In the genomic region with DNA sequence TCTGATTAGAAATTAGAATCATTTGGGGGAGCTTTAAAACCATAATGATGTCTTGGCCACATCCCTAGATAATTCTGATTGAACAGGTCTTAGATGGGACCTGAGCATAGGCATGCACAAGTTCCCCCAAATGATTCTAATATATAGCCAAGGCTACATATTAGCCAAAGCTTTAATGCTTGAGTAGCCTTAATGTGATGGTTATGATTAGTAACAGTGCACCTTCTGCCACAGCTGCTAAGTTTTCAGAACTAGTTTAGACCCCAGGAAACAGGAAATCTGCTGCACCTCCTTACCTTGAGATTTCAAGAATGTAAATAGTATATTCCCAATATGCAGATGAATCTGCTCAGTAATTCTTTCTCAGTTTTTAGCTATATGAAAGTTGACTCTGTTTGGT, we compare ENCODE assay signal across 26 cellular contexts.
A peak's percentile ranks its signal among the peaks of the same experiment; 100 is the strongest.
DNase-seq lines count a peak whose midpoint lies in the region; ATAC-seq and TF ChIP-seq lines count a peak whose summit lies in the region.
"Had no signal": no experiment of that assay in that cellular context is flagged by ENCODE, and none has a peak within 500 bp of the region (broad histone marks: within the 10 kb centered on the region; RNA-seq: fewer than 3 reads in every experiment).

No MANE protein-coding gene starts in this region.

- intact Hi-C loops in tibial artery (cut with DNase I; ENCODE audit: low total_unique reads) (no loop called here), thyroid gland (cut with DNase I) (no loop called here)

- H3K27me3 Mint-ChIP-seq in mesothelial cell of epicardium (ENCODE audit: low read depth), result no peaks in the 10 kb centered on the region
- H3K27me3 Mint-ChIP-seq: activated CD4-positive, alpha-beta memory T cell treated with anti-CD3 and anti-CD28 coated beads, Interleukin-2, amount 10 ng/mL, durations not matched to agents 7 days and 5 days; activated naive CD4-positive, alpha-beta T cell treated with anti-CD3 and anti-CD28 coated beads, Interleukin-2, amount 50 U/mL, for 24 hours; activated T-cell treated with anti-CD3 and anti-CD28 coated beads, Interleukin-2, amount 50 U/mL, for 24 hours; naive B cell had no signal

- TF ChIP-seq CTCF in mesothelial cell of epicardium (IDR thresholded peaks at IDR 0.05; ENCODE audit: unreplicated experiment), result no peak
- no peak for TF ChIP-seq CTCF in tibial artery (IDR thresholded peaks at IDR 0.05)
- no peak for TF ChIP-seq CTCF in thyroid gland (IDR thresholded peaks at IDR 0.05)

- H3K4me3 Mint-ChIP-seq in mesothelial cell of epicardium, result no peak overlapping the region
- H3K4me3 Mint-ChIP-seq: activated CD4-positive, alpha-beta memory T cell treated with anti-CD3 and anti-CD28 coated beads, Interleukin-2, amount 10 ng/mL, durations not matched to agents 7 days and 5 days; activated naive CD4-positive, alpha-beta T cell treated with anti-CD3 and anti-CD28 coated beads, Interleukin-2, amount 50 U/mL, for 24 hours; activated T-cell treated with anti-CD3 and anti-CD28 coated beads, Interleukin-2, amount 50 U/mL, for 24 hours; endodermal cell; HFFc6; naive B cell had no signal

- peak overlapping the region; percentile 21 for H3K27ac Mint-ChIP-seq in mesothelial cell of epicardium
- no peak overlapping the region for H3K27ac Mint-ChIP-seq in activated naive CD4-positive, alpha-beta T cell treated with anti-CD3 and anti-CD28 coated beads, Interleukin-2, amount 50 U/mL, for 72 hours
- H3K27ac Mint-ChIP-seq: activated CD4-positive, alpha-beta memory T cell treated with anti-CD3 and anti-CD28 coated beads, Interleukin-2, amount 10 ng/mL, durations not matched to agents 7 days and 5 days; activated naive CD4-positive, alpha-beta T cell treated with anti-CD3 and anti-CD28 coated beads, Interleukin-2, amount 50 U/mL, for 24 hours; activated T-cell treated with anti-CD3 and anti-CD28 coated beads, Interleukin-2, amount 50 U/mL, for 24 hours; endodermal cell; HFFc6; naive B cell had no signal

- H3K27ac ChIP-seq in tibial artery, result no peak overlapping the region
- H3K27ac ChIP-seq in thyroid gland, result no peak overlapping the region
- H3K27ac ChIP-seq: parathyroid adenoma, skin epidermis, WERI-Rb-1 had no signal

- H3K36me3 Mint-ChIP-seq in mesothelial cell of epicardium, result no peaks in the 10 kb centered on the region
- peaks cover 0 to 4% of the 10 kb centered on the region in 2 donors for H3K36me3 Mint-ChIP-seq in activated naive CD4-positive, alpha-beta T cell treated with anti-CD3 and anti-CD28 coated beads, Interleukin-2, amount 50 U/mL, for 72 hours

- H3K4me3 ChIP-seq in tibial artery, result no peak overlapping the region
- no peak overlapping the region for H3K4me3 ChIP-seq in thyroid gland (replicated peaks in 1 of 3)
- H3K4me3 ChIP-seq: lung, skin epidermis had no signal

- H3K9me3 Mint-ChIP-seq in mesothelial cell of epicardium, result peaks cover 7% of the 10 kb centered on the region
- H3K9me3 Mint-ChIP-seq in activated naive CD4-positive, alpha-beta T cell treated with anti-CD3 and anti-CD28 coated beads, Interleukin-2, amount 50 U/mL, for 72 hours, result peaks cover 0 to under 1% of the 10 kb centered on the region in 2 donors
- H3K9me3 Mint-ChIP-seq: activated CD4-positive, alpha-beta memory T cell treated with anti-CD3 and anti-CD28 coated beads, Interleukin-2, amount 10 ng/mL, durations not matched to agents 7 days and 5 days; endodermal cell; HFFc6; naive B cell had no signal

- TF ChIP-seq POLR2A in thyroid gland (IDR thresholded peaks at IDR 0.05), result no peak

- H3K9me3 ChIP-seq in tibial artery (no peaks in the 10 kb centered on the region), thyroid gland (no peaks in the 10 kb centered on the region)
- H3K9me3 ChIP-seq: Caco-2 had no signal

- no peak for DNase-seq in mesothelial cell of epicardium (ENCODE audit: low spot score in 2 of 2, unreplicated experiment in 2 of 2)
- no peak for DNase-seq in tibial artery
- no peak for DNase-seq in thyroid gland
- no peak for DNase-seq in activated naive CD4-positive, alpha-beta T cell treated with anti-CD3 and anti-CD28 coated beads, Interleukin-2, amount 50 U/mL, for 72 hours (ENCODE audit: low spot score in 2 of 2)
- DNase-seq: activated CD4-positive, alpha-beta memory T cell treated with anti-CD3 and anti-CD28 coated beads, Interleukin-2, amount 10 ng/mL, durations not matched to agents 7 days and 5 days; activated T-cell treated with anti-CD3 and anti-CD28 coated beads, Interleukin-2, amount 50 U/mL, for 24 hours; Caco-2; endodermal cell; head of caudate nucleus; HFFc6; KG1; MV-4-11; naive B cell; NCI-H187 treated with DMSO at 0.1 percent for 48 hours; NCI-H510A treated with DMSO at 0.1 percent for 48 hours; stimulated activated CD4-positive, alpha-beta T cell treated with anti-CD3 and anti-CD28 coated beads, Interleukin-2, amount 100 ng/mL, for 48 hours; T-helper 1 cell; WERI-Rb-1 had no signal

- H3K27me3 ChIP-seq in tibial artery, result no peaks in the 10 kb centered on the region
- H3K27me3 ChIP-seq in thyroid gland, result no peaks in the 10 kb centered on the region

- peaks cover 4% of the 10 kb centered on the region for H3K4me1 Mint-ChIP-seq in mesothelial cell of epicardium
- H3K4me1 Mint-ChIP-seq: activated CD4-positive, alpha-beta memory T cell treated with anti-CD3 and anti-CD28 coated beads, Interleukin-2, amount 10 ng/mL, durations not matched to agents 7 days and 5 days; endodermal cell had no signal

- H3K4me1 ChIP-seq in tibial artery (no peaks in the 10 kb centered on the region), thyroid gland (peaks cover 14 to 17% of the 10 kb centered on the region in 2 donors)
- H3K4me1 ChIP-seq: parathyroid adenoma had no signal

- ATAC-seq in GM18909 (IDR thresholded peaks at IDR 0.05; ENCODE audit: poor library complexity, unreplicated experiment) (peak; percentile 77), GM21737 (IDR thresholded peaks at IDR 0.05; ENCODE audit: unreplicated experiment) (peak; percentile 92), HG03354 (IDR thresholded peaks at IDR 0.05; ENCODE audit: poor library complexity, severe bottlenecking, unreplicated experiment) (peak; percentile 96)
- ATAC-seq in activated naive CD4-positive, alpha-beta T cell treated with anti-CD3 and anti-CD28 coated beads, Interleukin-2, amount 50 U/mL, for 72 hours, result no peak
- ATAC-seq: Right ventricle myocardium inferior had no signal

- H3K36me3 ChIP-seq in tibial artery, result peaks cover 0 to 6% (median 0%) of the 10 kb centered on the region in 3 donors
- H3K36me3 ChIP-seq in thyroid gland, result peaks cover 0 to 4% of the 10 kb centered on the region in 2 donors

Comparison
In these comparisons a context has a peak if more than half of its experiments do, and no peak if none do; other contexts are left out.
1. ATAC-seq: peak in GM18909 (single experiment), GM21737 (single experiment) and HG03354 (single experiment); none in activated naive CD4-positive, alpha-beta T cell treated with anti-CD3 and anti-CD28 coated beads, Interleukin-2, amount 50 U/mL, for 72 hours (0 of 2).